Comparison of ENCODE assay signal across 17 cellular contexts in genomic region chr3:147397155-147397888, GRCh38. TPM values are rescaled to one million over a fixed set of nuclear protein-coding genes. Genes with fewer than 3 reads are reported as not detected.
DNase-seq lines count a peak whose midpoint lies in the region; ATAC-seq and TF ChIP-seq lines count a peak whose summit lies in the region.
"Had no signal": no experiment of that assay in that cellular context is flagged by ENCODE, and none has a peak within 500 bp of the region (broad histone marks: within the 10 kb centered on the region; RNA-seq: fewer than 3 reads in every experiment).

No MANE protein-coding gene starts in this region.

- H3K4me1 Mint-ChIP-seq in activated naive CD4-positive, alpha-beta T cell treated with anti-CD3 and anti-CD28 coated beads, Interleukin-2, amount 50 U/mL, for 24 hours, result no peaks in the 10 kb centered on the region

- H3K27me3 ChIP-seq in vagina, result peaks cover 26% of the 10 kb centered on the region
- H3K27me3 ChIP-seq: SJCRH30 had no signal

- H3K4me3 Mint-ChIP-seq in activated naive CD4-positive, alpha-beta T cell treated with anti-CD3 and anti-CD28 coated beads, Interleukin-2, amount 50 U/mL, for 24 hours, result no peak overlapping the region
- H3K4me3 Mint-ChIP-seq: activated naive CD8-positive, alpha-beta T cell treated with anti-CD3 and anti-CD28 coated beads, Interleukin-2, amount 10 ng/mL, durations not matched to agents 7 days and 5 days had no signal

- peaks cover 3% of the 10 kb centered on the region for H3K9me3 Mint-ChIP-seq in activated naive CD4-positive, alpha-beta T cell treated with anti-CD3 and anti-CD28 coated beads, Interleukin-2, amount 50 U/mL, for 24 hours

- H3K4me1 ChIP-seq in vagina, result peaks cover 30% of the 10 kb centered on the region
- H3K4me1 ChIP-seq: SJCRH30 had no signal

- no peak for TF ChIP-seq POLR2A in vagina (IDR thresholded peaks at IDR 0.05)
- no peak for TF ChIP-seq POLR2A in GM18505 (IDR thresholded peaks at IDR 0.05; ENCODE audit: borderline replicate concordance, extremely low read depth, insufficient read depth, insufficient read length)

- H3K36me3 ChIP-seq in vagina, result no peaks in the 10 kb centered on the region
- H3K36me3 ChIP-seq: gastrocnemius medialis, tibial artery had no signal

- H3K27ac ChIP-seq in cingulate gyrus (ENCODE audit: low read depth, low read length) (peak overlapping the region; percentile 96), vagina (no peak overlapping the region)
- H3K27ac ChIP-seq: gastrocnemius medialis, SJCRH30, tibial artery had no signal

- H3K9me3 ChIP-seq in vagina, result no peaks in the 10 kb centered on the region
- H3K9me3 ChIP-seq: gastrocnemius medialis, SJCRH30, tibial artery had no signal

- peaks cover 63% of the 10 kb centered on the region for H3K27me3 Mint-ChIP-seq in activated naive CD4-positive, alpha-beta T cell treated with anti-CD3 and anti-CD28 coated beads, Interleukin-2, amount 50 U/mL, for 24 hours

- DNase-seq in activated naive CD4-positive, alpha-beta T cell treated with anti-CD3 and anti-CD28 coated beads, Interleukin-2, amount 50 U/mL, for 16 hours, result no peak
- DNase-seq in medulla oblongata (ENCODE audit: extremely low spot score) (peak; percentile 70), vagina (ENCODE audit: extremely low spot score in 2 of 2) (peak; percentile 29 to 70), OCI-M2 (lab: John Stamatoyannopoulos, UW; ENCODE audit: unreplicated experiment) (no peak), DMS79 treated with DMSO at 0.1 percent for 48 hours (lab: John Stamatoyannopoulos, UW) (no peak)
- DNase-seq: ACHN; activated naive CD8-positive, alpha-beta T cell treated with anti-CD3 and anti-CD28 coated beads, Interleukin-2, amount 10 ng/mL, durations not matched to agents 7 days and 5 days; effector CD4-positive, alpha-beta T cell; gastrocnemius medialis; NK-92 treated with Interleukin-12 subunit alpha and Interleukin-12 subunit beta, amount 100 ng/mL, for 24 hours; SJCRH30; stimulated activated CD4-positive, alpha-beta T cell treated with anti-CD3 and anti-CD28 coated beads, Interleukin-15, amount 100 ng/mL, for 24 hours; tibial artery had no signal

- H3K4me3 ChIP-seq in vagina, result peak overlapping the region in 1 of 2 donors; percentile 26
- H3K4me3 ChIP-seq: gastrocnemius medialis, SJCRH30, tibial artery had no signal

- ATAC-seq in GM18505 (IDR thresholded peaks at IDR 0.05; ENCODE audit: unreplicated experiment), result no peak
- ATAC-seq: gastrocnemius medialis, left lobe of liver had no signal

- peaks cover 2% of the 10 kb centered on the region for H3K36me3 Mint-ChIP-seq in activated naive CD4-positive, alpha-beta T cell treated with anti-CD3 and anti-CD28 coated beads, Interleukin-2, amount 50 U/mL, for 24 hours

- intact Hi-C loops in vagina (cut with DNase I), result no loop called here

- H3K27ac Mint-ChIP-seq in activated naive CD4-positive, alpha-beta T cell treated with anti-CD3 and anti-CD28 coated beads, Interleukin-2, amount 50 U/mL, for 24 hours, result peak overlapping the region; percentile 65
- H3K27ac Mint-ChIP-seq: activated naive CD8-positive, alpha-beta T cell treated with anti-CD3 and anti-CD28 coated beads, Interleukin-2, amount 10 ng/mL, durations not matched to agents 7 days and 5 days had no signal

- no peak for TF ChIP-seq CTCF in vagina (IDR thresholded peaks at IDR 0.05)

RNA-seq across cellular contexts. Expression of gene ZIC4, which starts 9.0 kb away (rescaled TPM):
- total RNA-seq in vagina, result not detected
- total RNA-seq: activated naive CD8-positive, alpha-beta T cell treated with anti-CD3 and anti-CD28 coated beads, Interleukin-2, amount 10 ng/mL, durations not matched to agents 7 days and 5 days had no signal

RNA-seq across cellular contexts. Expression of gene ZIC1, which starts 11.8 kb away (rescaled TPM):
- not detected for total RNA-seq in vagina
- total RNA-seq: activated naive CD8-positive, alpha-beta T cell treated with anti-CD3 and anti-CD28 coated beads, Interleukin-2, amount 10 ng/mL, durations not matched to agents 7 days and 5 days had no signal

Comparison
In these comparisons a context has a peak if more than half of its experiments do, and no peak if none do; other contexts are left out.
1. DNase-seq: peak in medulla oblongata (single experiment) and vagina (2 of 2); none in activated naive CD4-positive, alpha-beta T cell treated with anti-CD3 and anti-CD28 coated beads, Interleukin-2, amount 50 U/mL, for 16 hours (single experiment), OCI-M2 (single experiment) and DMS79 treated with DMSO at 0.1 percent for 48 hours (single experiment).